24 cellular contexts compared by ENCODE assay signal in the genomic region with DNA sequence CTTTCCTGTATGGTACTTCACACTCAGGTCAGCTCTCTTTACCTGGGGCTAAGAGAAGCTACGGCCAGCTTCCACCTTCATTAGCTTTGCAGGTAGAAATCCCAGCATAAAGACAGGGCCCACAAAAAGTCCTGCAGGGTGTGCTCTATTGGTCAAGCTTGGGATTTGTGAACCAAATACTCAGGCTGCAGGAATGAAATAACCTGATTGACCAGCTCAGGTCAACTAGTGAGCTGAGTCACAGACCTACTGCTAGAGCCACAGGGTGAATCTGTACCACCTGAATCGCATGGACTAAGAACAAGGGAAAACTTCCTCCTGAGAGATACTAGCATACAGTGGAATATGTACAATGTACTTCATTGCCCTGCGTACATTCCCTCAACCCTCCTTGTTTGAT.
"Had no signal": no experiment of that assay in that cellular context is flagged by ENCODE, and none has a peak within 500 bp of the region (broad histone marks: within the 10 kb centered on the region; RNA-seq: fewer than 3 reads in every experiment).

No MANE protein-coding gene starts in this region.

- H3K36me3 ChIP-seq: brain microvascular endothelial cell, MG63, SJCRH30 had no signal

- FAIRE-seq: RCC 7860 had no signal

- DNase-seq: activated CD4-positive, alpha-beta T cell treated with anti-CD3 and anti-CD28 coated beads for 4 hours; activated CD8-positive, alpha-beta memory T cell treated with anti-CD3 and anti-CD28 coated beads, Interleukin-2, amount 50 U/mL, for 4 hours; activated CD8-positive, alpha-beta T cell treated with anti-CD3 and anti-CD28 coated beads for 36 hours; activated gamma-delta T cell treated with Interleukin-2 at 50 U/mL for 16 hours; activated naive CD4-positive, alpha-beta T cell treated with anti-CD3 and anti-CD28 coated beads, Interleukin-2, amount 10 ng/mL, durations not matched to agents 7 days and 5 days; activated naive CD8-positive, alpha-beta T cell treated with anti-CD3 and anti-CD28 coated beads for 36 hours; activated T-cell treated with anti-CD3 and anti-CD28 coated beads, Interleukin-2, amount 50 U/mL, for 72 hours; brain microvascular endothelial cell; caudate nucleus; MG63; MV-4-11; NCI-H1105; NCI-H1436; NCI-H1694 treated with DMSO at 0.1 percent for 48 hours; NCI-H2081; NCI-H510A treated with DMSO at 0.1 percent for 48 hours; NCI-H69; NK-92 treated with Interleukin-12 subunit alpha and Interleukin-12 subunit beta, amount 100 ng/mL, for 24 hours; OCI-M1; SJCRH30; SK-N-SH had no signal

- H3K9me3 ChIP-seq: MG63, SJCRH30, SK-N-SH had no signal

- H3K27ac ChIP-seq: brain microvascular endothelial cell, KMS-11, SJCRH30 had no signal

- H3K9ac ChIP-seq: KMS-11, SK-N-SH had no signal

- H3K4me2 ChIP-seq: KMS-11, SK-N-SH had no signal

- H3K4me3 ChIP-seq: MG63, SJCRH30 had no signal

- H3K27me3 ChIP-seq: brain microvascular endothelial cell, MG63, SJCRH30 had no signal

- ATAC-seq: activated CD4-positive, CD25-positive, alpha-beta regulatory T cell treated with anti-CD3 and anti-CD28 coated beads, Interleukin-2, amount 50 U/mL, for 24 hours; activated CD8-positive, alpha-beta T cell treated with anti-CD3 and anti-CD28 coated beads for 36 hours; activated T-cell treated with anti-CD3 and anti-CD28 coated beads, Interleukin-2, amount 50 U/mL, for 72 hours had no signal

- H3K4me1 ChIP-seq: SJCRH30 had no signal
